Comparison of ENCODE assay signal across 8 cellular contexts in genomic region chr10:119541046-119541445, GRCh38. TPM values are rescaled to one million over a fixed set of nuclear protein-coding genes. Genes with fewer than 3 reads are reported as not detected.
DNase-seq lines count a peak whose midpoint lies in the region; ATAC-seq and TF ChIP-seq lines count a peak whose summit lies in the region.

No MANE protein-coding gene starts in this region.

- CTCF ChIA-PET in AG04449 (lab: Yijun Ruan, JAX): interaction anchor here (0.9 to 9.3 kb wide), 5 partner anchors 11 to 341 kb away, joined by 3 to 117 read pairs (median 12); partner anchors contain the start of gene GRK5

- ATAC-seq in activated naive CD8-positive, alpha-beta T cell treated with anti-CD3 and anti-CD28 coated beads, Interleukin-2, amount 10 ng/mL, durations not matched to agents 7 days and 5 days (ENCODE audit: low read depth): no peak
- ATAC-seq in aorta (ENCODE audit: low FRiP score): no peak
- ATAC-seq in GM21717 (IDR thresholded peaks at IDR 0.05; ENCODE audit: unreplicated experiment): no peak

- no peaks in the 10 kb centered on the region for H3K36me3 Mint-ChIP-seq in HFFc6 (ENCODE audit: low read depth)
- H3K36me3 Mint-ChIP-seq in activated naive CD8-positive, alpha-beta T cell treated with anti-CD3 and anti-CD28 coated beads, Interleukin-2, amount 10 ng/mL, durations not matched to agents 7 days and 5 days: peaks cover 5% of the 10 kb centered on the region

- peak overlapping the region; percentile 88 for H3K4me3 Mint-ChIP-seq in HFFc6
- peak overlapping the region; percentile 89 for H3K4me3 Mint-ChIP-seq in activated naive CD8-positive, alpha-beta T cell treated with anti-CD3 and anti-CD28 coated beads, Interleukin-2, amount 10 ng/mL, durations not matched to agents 7 days and 5 days

- H3K4me3 ChIP-seq in AG04449 (ENCODE audit: low read depth, low read length) (peak overlapping the region; percentile 69), mononuclear cell (ENCODE audit: low read length) (peak overlapping the region; percentile 73), aorta (ENCODE audit: low read length in 2 of 2) (no peak overlapping the region)

- H3K36me3 ChIP-seq in aorta (ENCODE audit: control insufficient read depth in 1 of 2, insufficient read depth in 2 of 2, low read length in 1 of 2): no peaks in the 10 kb centered on the region

- intact Hi-C loops in aorta (cut with DNase I): loop anchor here in 1 of 2 donors (5.0 kb wide), 1 partner anchor 344 kb away; no protein-coding TSS in a partner anchor

- peak overlapping the region; percentile 60 for H3K27ac Mint-ChIP-seq in HFFc6
- H3K27ac Mint-ChIP-seq in activated naive CD8-positive, alpha-beta T cell treated with anti-CD3 and anti-CD28 coated beads, Interleukin-2, amount 10 ng/mL, durations not matched to agents 7 days and 5 days: peak overlapping the region; percentile 98

- no peak overlapping the region for H3K27ac ChIP-seq in aorta (ENCODE audit: low read depth in 1 of 2, low read length in 2 of 2)

- H3K27me3 Mint-ChIP-seq in HFFc6 (ENCODE audit: insufficient read depth): peaks cover 7% of the 10 kb centered on the region
- peaks cover 4% of the 10 kb centered on the region for H3K27me3 Mint-ChIP-seq in activated naive CD8-positive, alpha-beta T cell treated with anti-CD3 and anti-CD28 coated beads, Interleukin-2, amount 10 ng/mL, durations not matched to agents 7 days and 5 days

- WGBS in aorta, 2 donors: 11 to 14% methylated on average over 6 of the region's 6 CpGs

- POLR2A ChIA-PET in AG04449 (lab: Yijun Ruan, JAX): no interaction called here
- POLR2A ChIA-PET in activated naive CD8-positive, alpha-beta T cell treated with anti-CD3 and anti-CD28 coated beads, Interleukin-2, amount 10 ng/mL, durations not matched to agents 7 days and 5 days (lab: Charles Lee): interaction anchor here (0.6 to 8.2 kb wide), 7 partner anchors 11 to 497 kb away, joined by 3 to 95 read pairs (median 9); partner anchors contain the start of gene GRK5

- H3K9me3 ChIP-seq in mononuclear cell (ENCODE audit: low read depth, low read length): no peaks in the 10 kb centered on the region
- no peaks in the 10 kb centered on the region for H3K9me3 ChIP-seq in aorta (ENCODE audit: control insufficient read depth, low read length)

- no peaks in the 10 kb centered on the region for H3K9me3 Mint-ChIP-seq in HFFc6
- no peaks in the 10 kb centered on the region for H3K9me3 Mint-ChIP-seq in activated naive CD8-positive, alpha-beta T cell treated with anti-CD3 and anti-CD28 coated beads, Interleukin-2, amount 10 ng/mL, durations not matched to agents 7 days and 5 days

- TF ChIP-seq CTCF in AG04449 (IDR thresholded peaks at IDR 0.05; ENCODE audit: insufficient read depth, low read length, missing control alignments): no peak
- TF ChIP-seq CTCF in HFFc6 (IDR thresholded peaks at IDR 0.05): no peak

- H3K4me1 ChIP-seq in mononuclear cell (ENCODE audit: insufficient read depth, low read length) (peaks cover 65% of the 10 kb centered on the region), aorta (ENCODE audit: control insufficient read depth in 1 of 2, insufficient read depth in 2 of 2, low read length in 2 of 2) (peaks cover 0 to 3% of the 10 kb centered on the region in 2 donors)

- H3K27me3 ChIP-seq in mononuclear cell (ENCODE audit: insufficient read depth, low read length) (no peaks in the 10 kb centered on the region), aorta (ENCODE audit: control insufficient read depth in 1 of 2, insufficient read depth in 2 of 2, low read length in 1 of 2) (no peaks in the 10 kb centered on the region)

- DNase-seq in AG04449 (ENCODE audit: low read depth, low spot score) (no peak), HFFc6 (peak; percentile 31), COLO668 (lab: John Stamatoyannopoulos, UW; ENCODE audit: unreplicated experiment) (no peak), aorta (no peak), SIG-M5 treated with dmso at 0.1 percent for 504 hours (lab: John Stamatoyannopoulos, UW; ENCODE audit: unreplicated experiment) (no peak)
- no peak for DNase-seq in activated naive CD8-positive, alpha-beta T cell treated with anti-CD3 and anti-CD28 coated beads, Interleukin-2, amount 10 ng/mL, durations not matched to agents 7 days and 5 days

- peaks cover 77% of the 10 kb centered on the region for H3K4me1 Mint-ChIP-seq in HFFc6 (ENCODE audit: low read depth)
- peaks cover 49% of the 10 kb centered on the region for H3K4me1 Mint-ChIP-seq in activated naive CD8-positive, alpha-beta T cell treated with anti-CD3 and anti-CD28 coated beads, Interleukin-2, amount 10 ng/mL, durations not matched to agents 7 days and 5 days

RNA-seq across cellular contexts. Expression of gene RGS10, which starts 1.5 kb away (rescaled TPM):
- total RNA-seq in HFFc6 (2021; fragmentation: NEBNext Ultra II Directional; extraction: Animal tissue kit (Norgen Biotek cat#: 25700)): 10 to 100 TPM; 52.6 to 76.4 (median 71.3) TPM
- total RNA-seq in activated naive CD8-positive, alpha-beta T cell treated with anti-CD3 and anti-CD28 coated beads, Interleukin-2, amount 10 ng/mL, durations not matched to agents 7 days and 5 days: 100 to 1,000 TPM; 157 to 159 TPM
- total RNA-seq in mononuclear cell (181 TPM), aorta (10 to 100 TPM; 14.4 to 28.9 TPM)
- 10 to 100 TPM; 50.0 to 76.1 TPM for polyA plus RNA-seq in aorta

RNA-seq across cellular contexts. Expression of gene TIAL1, which starts 55.7 kb away (rescaled TPM):
- 100 to 1,000 TPM; 129 to 149 (median 134) TPM for total RNA-seq in HFFc6 (2021; fragmentation: NEBNext Ultra II Directional; extraction: Animal tissue kit (Norgen Biotek cat#: 25700))
- 100 to 1,000 TPM; 192 to 199 TPM for total RNA-seq in activated naive CD8-positive, alpha-beta T cell treated with anti-CD3 and anti-CD28 coated beads, Interleukin-2, amount 10 ng/mL, durations not matched to agents 7 days and 5 days
- total RNA-seq in mononuclear cell: 101 TPM
- total RNA-seq in aorta: 100 to 1,000 TPM in 1 of 2 donors, 10 to 100 TPM in 1; 91.4 to 123 TPM
- 10 to 100 TPM; 29.2 to 74.6 TPM for polyA plus RNA-seq in aorta

Comparison
In these comparisons a context has a peak if more than half of its experiments do, and no peak if none do; other contexts are left out.
1. H3K4me3 ChIP-seq: peak in AG04449 (single experiment) and mononuclear cell (single experiment); none in aorta (0 of 2).